Comparison of ENCODE assay signal across 13 cellular contexts in genomic region chr11:12799373-12799835, GRCh38.
DNase-seq lines count a peak whose midpoint lies in the region; ATAC-seq, FAIRE-seq and TF ChIP-seq lines count a peak whose summit lies in the region.
"Had no signal": no experiment of that assay in that cellular context is flagged by ENCODE, and none has a peak within 500 bp of the region (broad histone marks: within the 10 kb centered on the region; RNA-seq: fewer than 3 reads in every experiment).

No MANE protein-coding gene starts in this region.

- peak overlapping the region in 2 of 3 experiments; percentile 18 to 20 for H3K4me3 Mint-ChIP-seq in nephron
- H3K4me3 Mint-ChIP-seq: activated naive CD4-positive, alpha-beta T cell treated with anti-CD3 and anti-CD28 coated beads, Interleukin-2, amount 50 U/mL, for 24 hours; dendritic cell treated with granulocyte-macrophage colony-stimulating factor and Interleukin-4, amounts not matched to agents 40 ng/mL and 50 ng/mL, for 4 days had no signal

- no peak for DNase-seq in HepG2 (ENCODE audit: low spot score)
- DNase-seq in right lobe of liver, result no peak
- no peak for DNase-seq in K562 (ENCODE audit: extremely low read depth in 1 of 4, low spot score in 3 of 4)
- no peak for DNase-seq in DMS153 (lab: John Stamatoyannopoulos, UW)
- no peak for DNase-seq in cortex of kidney (lab: John Stamatoyannopoulos, UW)
- DNase-seq: activated CD4-positive, alpha-beta T cell treated with anti-CD3 and anti-CD28 coated beads, Interleukin-2, amount 50 U/mL, for 4 hours; AML-193 had no signal

- BruUV-seq in HepG2 (replicated peaks; lab: Mats Ljungman, UMichigan) (no TSS peak), K562 (replicated peaks; lab: Mats Ljungman, UMichigan) (no TSS peak)

- ATAC-seq in HepG2 (no peak), right lobe of liver (no peak), K562 (no peak), HG03432 (IDR thresholded peaks at IDR 0.05; ENCODE audit: unreplicated experiment) (no peak), HG03139 (IDR thresholded peaks at IDR 0.05; ENCODE audit: unreplicated experiment) (no peak)

- no peak for TF ChIP-seq CTCF in HepG2 (CRISPR knock-in tag; IDR thresholded peaks at IDR 0.05)
- no peak for TF ChIP-seq CTCF in right lobe of liver (IDR thresholded peaks at IDR 0.05)
- no peak for TF ChIP-seq CTCF in K562 (IDR thresholded peaks at IDR 0.05 in 2 of 3, conservative IDR thresholded peaks at IDR 0.05 in 1 of 3; ENCODE audit: insufficient read depth in 2 of 3, low read depth in 1 of 3, low read length in 3 of 3)
- no peak for TF ChIP-seq CTCF in nephron (IDR thresholded peaks at IDR 0.05; ENCODE audit: unreplicated experiment in 3 of 3)

- TF ChIP-seq RAD21 in HepG2 (CRISPR knock-in tag; IDR thresholded peaks at IDR 0.05) (no peak), K562 (CRISPR knock-in tag; conservative IDR thresholded peaks at IDR 0.05 in 1 of 2, IDR thresholded peaks at IDR 0.05 in 1 of 2) (no peak)

- H3K4me2 ChIP-seq in HepG2 (ENCODE audit: low read depth, low read length) (0 out of 2 replicates have a peak overlapping the region, but pooled peaks have one; percentile 50), K562 (ENCODE audit: insufficient read depth, low read length) (no peak overlapping the region)

- H3K9ac ChIP-seq in HepG2 (ENCODE audit: insufficient read depth, low read depth, low read length) (no peak overlapping the region), K562 (ENCODE audit: insufficient read depth in 1 of 2, low read depth in 2 of 2, low read length in 2 of 2) (no peak overlapping the region)

- H3K9me3 ChIP-seq in HepG2 (ENCODE audit: low read length) (no peaks in the 10 kb centered on the region), right lobe of liver (no peaks in the 10 kb centered on the region), K562 (replicated peaks; ENCODE audit: control insufficient read depth, insufficient read depth, low read depth, low read length) (no peaks in the 10 kb centered on the region)

- FAIRE-seq in HepG2 (lab: Jason Lieb, UNC) (no peak), K562 (lab: Jason Lieb, UNC) (no peak)

- intact Hi-C loops in HepG2 (cut with micrococcal nuclease; ENCODE audit: unreplicated experiment), result no loop called here
- intact Hi-C loops in right lobe of liver (cut with DNase I), result no loop called here
- intact Hi-C loops in K562 (cut with micrococcal nuclease), result no loop called here

- H2AFZ ChIP-seq in HepG2 (ENCODE audit: low read length), result no peak overlapping the region
- no peak overlapping the region for H2AFZ ChIP-seq in K562 (ENCODE audit: low read depth, low read length)

- H3K4me1 ChIP-seq in HepG2 (ENCODE audit: insufficient read depth, low read length), result peaks cover 68% of the 10 kb centered on the region
- peaks cover 0 to 31% (median 15%) of the 10 kb centered on the region in 4 donors for H3K4me1 ChIP-seq in right lobe of liver
- peaks cover 6 to 27% of the 10 kb centered on the region in 2 experiments; a peak in 4 of 5 replicates for H3K4me1 ChIP-seq in K562 (replicated peaks in 1 of 2; ENCODE audit: control insufficient read depth in 2 of 2, insufficient read depth in 2 of 2, low read length in 2 of 2)

- POLR2A ChIA-PET in HepG2 (lab: Yijun Ruan, JAX), result interaction anchor here (0.8 to 1.5 kb wide), 4 partner anchors 25 to 422 kb away, joined by 3 to 9 read pairs (median 4); partner anchors contain the start of gene PARVA
- POLR2A ChIA-PET in K562 (lab: Yijun Ruan, JAX), result no interaction called here

- peak overlapping the region; percentile 96 for H3K27ac ChIP-seq in HepG2 (ENCODE audit: extremely low read length, insufficient read depth, low read length)
- H3K27ac ChIP-seq in right lobe of liver, result no peak overlapping the region
- H3K27ac ChIP-seq in K562 (ENCODE audit: extremely low read depth, low read depth, low read length), result no peak overlapping the region
- H3K27ac ChIP-seq: HL-60 had no signal

- H3K27me3 ChIP-seq in HepG2 (ENCODE audit: control insufficient read depth in 1 of 2, insufficient read depth in 2 of 2, low read length in 2 of 2), result no peaks in the 10 kb centered on the region
- H3K27me3 ChIP-seq in right lobe of liver, result no peaks in the 10 kb centered on the region
- no peaks in the 10 kb centered on the region for H3K27me3 ChIP-seq in K562 (ENCODE audit: control insufficient read depth in 2 of 2, insufficient read depth in 2 of 2, low read length in 2 of 2)

- peaks cover 53% of the 10 kb centered on the region for H3K4me1 Mint-ChIP-seq in nephron
- H3K4me1 Mint-ChIP-seq: activated naive CD4-positive, alpha-beta T cell treated with anti-CD3 and anti-CD28 coated beads, Interleukin-2, amount 50 U/mL, for 24 hours had no signal

- H3K27ac Mint-ChIP-seq in nephron, result peak overlapping the region; percentile 68 to 96 (median 84)
- H3K27ac Mint-ChIP-seq: activated naive CD4-positive, alpha-beta T cell treated with anti-CD3 and anti-CD28 coated beads, Interleukin-2, amount 50 U/mL, for 24 hours; dendritic cell treated with granulocyte-macrophage colony-stimulating factor and Interleukin-4, amounts not matched to agents 40 ng/mL and 50 ng/mL, for 4 days had no signal

- H3K9me1 ChIP-seq in K562 (ENCODE audit: control insufficient read depth, insufficient read depth, low read length), result peaks cover 3% of the 10 kb centered on the region

- peaks cover 5 to 14% of the 10 kb centered on the region in 2 experiments; a peak in 1 of 5 replicates for H3K36me3 ChIP-seq in HepG2 (replicated peaks in 1 of 2; ENCODE audit: control insufficient read depth in 1 of 2, insufficient read depth in 2 of 2, low read length in 2 of 2)
- H3K36me3 ChIP-seq in right lobe of liver, result no peaks in the 10 kb centered on the region
- no peaks in the 10 kb centered on the region for H3K36me3 ChIP-seq in K562 (ENCODE audit: control insufficient read depth, insufficient read depth, low read length)

- CTCF ChIA-PET in HepG2 (lab: Yijun Ruan, JAX; ENCODE audit: low intra/inter-chr PET ratio, low total read pairs) (no interaction called here), K562 (lab: Yijun Ruan, JAX; ENCODE audit: low intra/inter-chr PET ratio) (no interaction called here)

- H3K27me3 Mint-ChIP-seq in nephron (ENCODE audit: low read depth), result no peaks in the 10 kb centered on the region

- in situ Hi-C loops in HepG2 (cut with HindIII; ENCODE audit: extremely low pct_ligation_motif_present, low pct_unique_long_range_greater_than_20kb) (no loop called here), K562 (cut with MboI) (no loop called here)

- WGBS in HepG2 (ENCODE audit: low lambda C conversion rate), result 86% methylated on average over 4 of the region's 4 CpGs
- 42% methylated on average over 4 of the region's 4 CpGs for WGBS in right lobe of liver (ENCODE audit: insufficient coverage, low coverage, low lambda C conversion rate, missing lambda C conversion rate)
- WGBS in K562 (ENCODE audit: insufficient coverage, low coverage, missing lambda C conversion rate), result 34% methylated on average over 4 of the region's 4 CpGs

- H3K4me3 ChIP-seq in HepG2 (replicated peaks in 1 of 3; ENCODE audit: insufficient read depth in 1 of 3, low read depth in 2 of 3, low read length in 3 of 3) (no peak overlapping the region), right lobe of liver (no peak overlapping the region), K562 (no peak overlapping the region)

- H3K36me3 Mint-ChIP-seq in nephron (ENCODE audit: low read depth), result peaks cover 19% of the 10 kb centered on the region
- H3K36me3 Mint-ChIP-seq: activated naive CD4-positive, alpha-beta T cell treated with anti-CD3 and anti-CD28 coated beads, Interleukin-2, amount 50 U/mL, for 24 hours had no signal

- H3K79me2 ChIP-seq in HepG2 (ENCODE audit: insufficient read depth, low read length) (peaks cover 27% of the 10 kb centered on the region), K562 (ENCODE audit: control insufficient read depth, insufficient read depth, low read length) (no peaks in the 10 kb centered on the region)

- no peaks in the 10 kb centered on the region for H4K20me1 ChIP-seq in HepG2 (ENCODE audit: insufficient read depth, low read length)
- 0 out of 2 replicates have a peak, but pooled peaks cover 7% of the 10 kb centered on the region for H4K20me1 ChIP-seq in K562 (replicated peaks; ENCODE audit: control insufficient read depth, insufficient read depth, low read length)

- TF ChIP-seq EP300 in HepG2 (IDR thresholded peaks at IDR 0.05; ENCODE audit: low read depth in 2 of 2, low read length in 2 of 2) (no peak), HepG2 (CRISPR knock-in tag; IDR thresholded peaks at IDR 0.05; ENCODE audit: borderline replicate concordance) (no peak), K562 (IDR thresholded peaks at IDR 0.05; ENCODE audit: low read length) (no peak)

- H3K9me3 Mint-ChIP-seq in nephron, result no peaks in the 10 kb centered on the region
- H3K9me3 Mint-ChIP-seq: activated naive CD4-positive, alpha-beta T cell treated with anti-CD3 and anti-CD28 coated beads, Interleukin-2, amount 50 U/mL, for 24 hours; dendritic cell treated with granulocyte-macrophage colony-stimulating factor and Interleukin-4, amounts not matched to agents 40 ng/mL and 50 ng/mL, for 4 days had no signal

- no peak for TF ChIP-seq POLR2A in HepG2 (IDR thresholded peaks at IDR 0.05; ENCODE audit: insufficient read depth in 1 of 2, low read depth in 2 of 2, low read length in 2 of 2)
- no peak for TF ChIP-seq POLR2A in right lobe of liver (IDR thresholded peaks at IDR 0.05)
- no peak for TF ChIP-seq POLR2A in K562 (conservative IDR thresholded peaks at IDR 0.05)

TF ChIP-seq in HepG2, 621 proteins besides CTCF, POLR2A, EP300 and RAD21 (continues in another document):
- TF ChIP-seq BORCS8-MEF2B (CRISPR knock-in tag; IDR thresholded peaks at IDR 0.05), result no peak
- TF ChIP-seq BCL3 (CRISPR knock-in tag; IDR thresholded peaks at IDR 0.05), result no peak

TF ChIP-seq in K562, 482 proteins besides CTCF, POLR2A, EP300 and RAD21 (continues in another document):
- TF ChIP-seq PBX2 (CRISPR knock-in tag; IDR thresholded peaks at IDR 0.05; ENCODE audit: low read depth) (no peak), PBX2 (tag; conservative IDR thresholded peaks at IDR 0.05; ENCODE audit: low read depth) (peak; percentile 41; the same call in 1 of the 2 replicates)
